ENCODE assay signal across 21 cellular contexts in the genomic region with DNA sequence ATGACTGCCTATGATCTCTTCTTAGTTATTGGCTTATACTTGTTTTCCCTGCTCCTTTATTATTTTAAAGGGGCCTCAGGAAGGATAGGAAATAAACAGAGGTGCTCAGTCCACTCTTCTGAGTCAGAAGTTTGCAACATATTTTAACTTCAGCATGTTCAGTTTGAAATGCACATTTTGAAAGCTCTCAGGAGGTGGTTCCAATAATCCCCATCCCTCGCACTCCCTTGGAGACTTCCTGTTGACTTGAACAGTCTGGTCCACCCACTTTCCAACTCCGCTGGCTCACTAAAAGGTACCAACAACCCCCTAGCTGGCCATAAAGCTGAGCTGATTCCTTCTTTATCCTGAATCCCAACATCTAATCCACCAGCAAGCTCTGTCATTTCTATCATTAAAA.
DNase-seq lines count a peak whose midpoint lies in the region; ATAC-seq and TF ChIP-seq lines count a peak whose summit lies in the region.
"Had no signal": no experiment of that assay in that cellular context is flagged by ENCODE, and none has a peak within 500 bp of the region (broad histone marks: within the 10 kb centered on the region; RNA-seq: fewer than 3 reads in every experiment).

No MANE protein-coding gene starts in this region.

- no peaks in the 10 kb centered on the region for H3K79me2 ChIP-seq in osteoblast (ENCODE audit: insufficient read depth, low read length)
- no peaks in the 10 kb centered on the region for H3K79me2 ChIP-seq in MM.1S (ENCODE audit: low read length)

- no peak overlapping the region for H4K5ac ChIP-seq in IMR-90 (ENCODE audit: low read depth, low read length)

- no peak overlapping the region for H3K56ac ChIP-seq in IMR-90 (ENCODE audit: extremely low read depth, insufficient read depth, low read length)

- no peak overlapping the region for H2AK9ac ChIP-seq in IMR-90 (replicated peaks; ENCODE audit: low read depth, low read length, poor library complexity)

- no peak overlapping the region for H3K23ac ChIP-seq in IMR-90 (ENCODE audit: low read depth, low read length)

- H4K20me1 ChIP-seq in IMR-90 (ENCODE audit: insufficient read depth, low read length) = no peaks in the 10 kb centered on the region
- H4K20me1 ChIP-seq in osteoblast (ENCODE audit: insufficient read depth, low read length) = no peaks in the 10 kb centered on the region
- H4K20me1 ChIP-seq in MM.1S (ENCODE audit: insufficient read depth, low read length) = no peaks in the 10 kb centered on the region

- H4K91ac ChIP-seq in IMR-90 (ENCODE audit: insufficient read depth, low read depth, low read length) = no peak overlapping the region

- no peak overlapping the region for H3K18ac ChIP-seq in IMR-90 (ENCODE audit: low read depth, low read length)

- 29% methylated on average over 1 of the region's 2 CpGs; no CpG with 5 or more reads in 1 of the 2 experiments for WGBS in IMR-90 (ENCODE audit: extremely low coverage in 2 of 2, insufficient read length in 1 of 2), 2 experiments

- in situ Hi-C loops in IMR-90 (cut with MboI; ENCODE audit: low sequenced_read_pairs) = no loop called here

- H3K9me1 ChIP-seq in IMR-90 (ENCODE audit: insufficient read depth, low read length) = no peaks in the 10 kb centered on the region

- no peak overlapping the region for H4K8ac ChIP-seq in IMR-90 (ENCODE audit: low read depth in 2 of 2, low read length in 2 of 2)

- no peak overlapping the region for H2BK15ac ChIP-seq in IMR-90 (ENCODE audit: low read depth, low read length)

- H3K27ac ChIP-seq in IMR-90 (ENCODE audit: insufficient read depth, low read length) (no peak overlapping the region), osteoblast (ENCODE audit: low read depth, low read length) (no peak overlapping the region), MM.1S (ENCODE audit: low read length) (no peak overlapping the region)

- intact Hi-C loops in IMR-90 (cut with micrococcal nuclease) = no loop called here

- peak; percentile 40 for ATAC-seq in IMR-90 (ENCODE audit: low read depth)
- ATAC-seq: HCT116, SK-N-SH treated with all-trans-retinoic acid at 6 μM for 48 hours had no signal

- no peaks in the 10 kb centered on the region for H3K36me3 ChIP-seq in IMR-90 (ENCODE audit: control insufficient read depth, insufficient read depth, low read length)
- no peaks in the 10 kb centered on the region for H3K36me3 ChIP-seq in osteoblast (ENCODE audit: insufficient read depth, low read length)
- no peaks in the 10 kb centered on the region for H3K36me3 ChIP-seq in MM.1S (replicated peaks; ENCODE audit: insufficient read depth, low read length)
- H3K36me3 ChIP-seq: BE2C had no signal

- H2BK5ac ChIP-seq in IMR-90 (ENCODE audit: low read depth, low read length, poor library complexity, severe bottlenecking) = no peak overlapping the region

- H2AFZ ChIP-seq in IMR-90 (replicated peaks; ENCODE audit: low read length, poor library complexity) (no peak overlapping the region), osteoblast (ENCODE audit: low read length) (peak overlapping the region; percentile 49), MM.1S (ENCODE audit: low read length) (no peak overlapping the region)

- CTCF ChIA-PET in IMR-90 (lab: Yijun Ruan, JAX) = no interaction called here

- BruUV-seq in IMR-90 (replicated peaks; lab: Mats Ljungman, UMichigan) = no TSS peak

- H3K4me2 ChIP-seq in IMR-90 (ENCODE audit: low read depth, low read length) = no peak overlapping the region
- peak overlapping the region; percentile 26 for H3K4me2 ChIP-seq in osteoblast (ENCODE audit: insufficient read depth, low read length)
- no peak overlapping the region for H3K4me2 ChIP-seq in MM.1S (ENCODE audit: low read depth, low read length)

- peak; percentile 2 for DNase-seq in Ammon's horn (ENCODE audit: low spot score)
- DNase-seq in IMR-90 = no peak
- peak; percentile 31 for DNase-seq in dermis blood vessel endothelial cell
- peak; percentile 26 for DNase-seq in osteoblast (ENCODE audit: insufficient read length, low spot score, missing footprints)
- DNase-seq in activated CD4-positive, alpha-beta T cell treated with anti-CD3 and anti-CD28 coated beads for 1 hour = no peak
- no peak for DNase-seq in MM.1S
- no peak for DNase-seq in activated gamma-delta T cell treated with Interleukin-2 at 50 U/mL for 16 hours
- DNase-seq in activated CD4-positive, CD25-positive, alpha-beta regulatory T cell treated with anti-CD3 and anti-CD28 coated beads, Interleukin-2, amount 50 U/mL, for 72 hours = no peak
- DNase-seq: BE2C; Calu3; CD4-positive, alpha-beta T cell; DMS53; Kasumi-1; NCI-H1417; NCI-H2029; NCI-H2171 treated with DMSO at 0.1 percent for 48 hours; NCI-H446 treated with DMSO at 0.1 percent for 48 hours; NK-92 treated with Interleukin-12 subunit alpha and Interleukin-12 subunit beta, amount 100 ng/mL, for 24 hours; SHP77 had no signal

- TF ChIP-seq RAD21 in IMR-90 (IDR thresholded peaks at IDR 0.05; ENCODE audit: low read length) = no peak

- no peak overlapping the region for H3K4me3 ChIP-seq in IMR-90 (ENCODE audit: insufficient read depth, low read depth, low read length)
- H3K4me3 ChIP-seq in osteoblast (ENCODE audit: insufficient read depth, low read length) = no peak overlapping the region
- H3K4me3 ChIP-seq in MM.1S (ENCODE audit: low read length) = no peak overlapping the region

- dilution Hi-C loops in IMR-90 (cut with HindIII; ENCODE audit: low sequenced_read_pairs, unreplicated experiment) = no loop called here

- no peaks in the 10 kb centered on the region for H3K79me1 ChIP-seq in IMR-90 (ENCODE audit: low read depth in 1 of 2, low read length in 2 of 2)

- H2BK20ac ChIP-seq in IMR-90 (ENCODE audit: low read depth, low read length) = no peak overlapping the region

- no peaks in the 10 kb centered on the region for H3K9me3 ChIP-seq in IMR-90 (ENCODE audit: control insufficient read depth, insufficient read depth, low read length)
- H3K9me3 ChIP-seq in osteoblast (ENCODE audit: low read depth, low read length) = no peaks in the 10 kb centered on the region
- no peaks in the 10 kb centered on the region for H3K9me3 ChIP-seq in MM.1S (replicated peaks; ENCODE audit: insufficient read depth, low read length)
- H3K9me3 ChIP-seq: BE2C had no signal

- H2BK120ac ChIP-seq in IMR-90 (ENCODE audit: low read depth, low read length) = no peak overlapping the region

- H3K9me2 ChIP-seq in MM.1S (replicated peaks; ENCODE audit: insufficient read depth, low read length) = no peaks in the 10 kb centered on the region

- no peak for TF ChIP-seq CTCF in IMR-90 (conservative IDR thresholded peaks at IDR 0.05; ENCODE audit: low read depth, low read length)
- no peak for TF ChIP-seq CTCF in osteoblast (IDR thresholded peaks at IDR 0.05; ENCODE audit: extremely low read depth, low read depth, low read length)
- TF ChIP-seq CTCF in MM.1S (IDR thresholded peaks at IDR 0.05; ENCODE audit: low read length) = no peak

- H2AK5ac ChIP-seq in IMR-90 (ENCODE audit: low read depth, low read length) = no peak overlapping the region

- TF ChIP-seq POLR2A in IMR-90 (IDR thresholded peaks at IDR 0.05; ENCODE audit: low read depth, low read length) = no peak

- POLR2A ChIA-PET in IMR-90 (lab: Charles Lee; ENCODE audit: unreplicated experiment) = no interaction called here

- H3K27me3 ChIP-seq in IMR-90 (ENCODE audit: control insufficient read depth, insufficient read depth, low read length) (peaks cover 2% of the 10 kb centered on the region; the same call in 1 of the 2 replicates), osteoblast (ENCODE audit: insufficient read depth, low read length) (peaks cover 3% of the 10 kb centered on the region), MM.1S (replicated peaks; ENCODE audit: insufficient read depth, low read length) (no peaks in the 10 kb centered on the region)
- H3K27me3 ChIP-seq: BE2C had no signal

- H3K4ac ChIP-seq in IMR-90 (ENCODE audit: low read depth, low read length) = no peak overlapping the region

- H3K9ac ChIP-seq in IMR-90 (ENCODE audit: low read depth, low read length) (no peak overlapping the region), MM.1S (ENCODE audit: low read length) (no peak overlapping the region)

- H3K14ac ChIP-seq in IMR-90 (replicated peaks; ENCODE audit: low read depth, low read length) = no peak overlapping the region

- H3F3A ChIP-seq in MM.1S (ENCODE audit: insufficient read depth, low read length) = no peaks in the 10 kb centered on the region

- no peaks in the 10 kb centered on the region for H3K4me1 ChIP-seq in IMR-90 (ENCODE audit: control insufficient read depth, insufficient read depth, low read length)
- no peaks in the 10 kb centered on the region for H3K4me1 ChIP-seq in osteoblast (ENCODE audit: insufficient read depth, low read length)
- no peaks in the 10 kb centered on the region for H3K4me1 ChIP-seq in MM.1S (ENCODE audit: low read length)
- H3K4me1 ChIP-seq: BE2C had no signal

TF ChIP-seq in IMR-90, 13 proteins besides CTCF, POLR2A, EP300 and RAD21 (continues in another document):
- TF ChIP-seq, protein P1, sequence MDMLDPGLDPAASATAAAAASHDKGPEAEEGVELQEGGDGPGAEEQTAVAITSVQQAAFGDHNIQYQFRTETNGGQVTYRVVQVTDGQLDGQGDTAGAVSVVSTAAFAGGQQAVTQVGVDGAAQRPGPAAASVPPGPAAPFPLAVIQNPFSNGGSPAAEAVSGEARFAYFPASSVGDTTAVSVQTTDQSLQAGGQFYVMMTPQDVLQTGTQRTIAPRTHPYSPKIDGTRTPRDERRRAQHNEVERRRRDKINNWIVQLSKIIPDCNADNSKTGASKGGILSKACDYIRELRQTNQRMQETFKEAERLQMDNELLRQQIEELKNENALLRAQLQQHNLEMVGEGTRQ (IDR thresholded peaks at IDR 0.05; ENCODE audit: low read depth, low read length) = no peak
- no peak for TF ChIP-seq NFE2L2 (IDR thresholded peaks at IDR 0.05; ENCODE audit: low read depth, low read length)
- TF ChIP-seq MXI1 (IDR thresholded peaks at IDR 0.05; ENCODE audit: borderline replicate concordance, low read depth, low read length) = no peak
- TF ChIP-seq RCOR1 (IDR thresholded peaks at IDR 0.05; ENCODE audit: insufficient replicate concordance, low read length) = no peak
- no peak for TF ChIP-seq CEBPB (IDR thresholded peaks at IDR 0.05; ENCODE audit: low read depth, low read length)
- no peak for TF ChIP-seq FOS (IDR thresholded peaks at IDR 0.05; ENCODE audit: low read depth, low read length)
- TF ChIP-seq SMC3 (IDR thresholded peaks at IDR 0.05; ENCODE audit: low read depth, low read length) = no peak
- TF ChIP-seq MAZ (IDR thresholded peaks at IDR 0.05; ENCODE audit: borderline replicate concordance, low read depth, low read length) = no peak
- no peak for TF ChIP-seq RFX5 (IDR thresholded peaks at IDR 0.05; ENCODE audit: low read depth, low read length)
- TF ChIP-seq MAFK (IDR thresholded peaks at IDR 0.05; ENCODE audit: low read depth, low read length) = no peak
- TF ChIP-seq CHD1 (IDR thresholded peaks at IDR 0.05; ENCODE audit: low read depth, low read length) = no peak

Comparison
In these comparisons a context has a peak if more than half of its experiments do, and no peak if none do; other contexts are left out.
1. DNase-seq: peak in Ammon's horn (single experiment), dermis blood vessel endothelial cell (single experiment) and osteoblast (single experiment); none in IMR-90 (single experiment), activated CD4-positive, alpha-beta T cell treated with anti-CD3 and anti-CD28 coated beads for 1 hour (single experiment), MM.1S (single experiment), activated gamma-delta T cell treated with Interleukin-2 at 50 U/mL for 16 hours (single experiment) and activated CD4-positive, CD25-positive, alpha-beta regulatory T cell treated with anti-CD3 and anti-CD28 coated beads, Interleukin-2, amount 50 U/mL, for 72 hours (single experiment).